20 cellular contexts compared by ENCODE assay signal in genomic region chr15:31845791-31846190, GRCh38. TPM values are rescaled to one million over a fixed set of nuclear protein-coding genes. Genes with fewer than 3 reads are reported as not detected.
A peak's percentile ranks its signal among the peaks of the same experiment; 100 is the strongest.
DNase-seq lines count a peak whose midpoint lies in the region; ATAC-seq and TF ChIP-seq lines count a peak whose summit lies in the region.
"Had no signal": no experiment of that assay in that cellular context is flagged by ENCODE, and none has a peak within 500 bp of the region (broad histone marks: within the 10 kb centered on the region; RNA-seq: fewer than 3 reads in every experiment).

No MANE protein-coding gene starts in this region.

- H3K4me1 Mint-ChIP-seq in osteocyte (ENCODE audit: unreplicated experiment): no peaks in the 10 kb centered on the region
- H3K4me1 Mint-ChIP-seq in naive thymus-derived CD8-positive, alpha-beta T cell: no peaks in the 10 kb centered on the region
- H3K4me1 Mint-ChIP-seq in T-helper 17 cell: no peaks in the 10 kb centered on the region
- H3K4me1 Mint-ChIP-seq: CD4-positive, CD25-positive, alpha-beta regulatory T cell; GM23338 had no signal

- no peak for TF ChIP-seq CTCF in osteocyte (IDR thresholded peaks at IDR 0.05)

- no peaks in the 10 kb centered on the region for H3K36me3 Mint-ChIP-seq in osteocyte (ENCODE audit: unreplicated experiment)
- peaks cover 0 to 8% (median 0%) of the 10 kb centered on the region in 3 donors for H3K36me3 Mint-ChIP-seq in naive thymus-derived CD8-positive, alpha-beta T cell
- no peaks in the 10 kb centered on the region for H3K36me3 Mint-ChIP-seq in T-helper 17 cell (ENCODE audit: low read depth)

- H3K27me3 ChIP-seq in layer of hippocampus (ENCODE audit: control insufficient read depth, insufficient read depth, low read length): no peaks in the 10 kb centered on the region

- POLR2A ChIA-PET in naive thymus-derived CD8-positive, alpha-beta T cell (lab: Charles Lee): no interaction called here

- DNase-seq in osteocyte (ENCODE audit: extremely low spot score, unreplicated experiment) (peak; percentile 80), T-helper 17 cell (no peak), anterior cingulate cortex (lab: John Stamatoyannopoulos, UW) (no peak)
- DNase-seq in naive thymus-derived CD8-positive, alpha-beta T cell: no peak
- DNase-seq: ACHN; BE2C; C1 segment of cervical spinal cord; Caco-2; CD4-positive, CD25-positive, alpha-beta regulatory T cell; DMS153; DMS79; GDM1; HCEC 1CT had no signal

- no peak for ATAC-seq in HG02642 (IDR thresholded peaks at IDR 0.05; ENCODE audit: poor library complexity, unreplicated experiment)
- ATAC-seq in naive thymus-derived CD8-positive, alpha-beta T cell: no peak
- ATAC-seq in T-helper 17 cell: no peak
- ATAC-seq: GM23338, HepG2 had no signal

- H3K27me3 Mint-ChIP-seq in osteocyte (ENCODE audit: unreplicated experiment): no peaks in the 10 kb centered on the region
- peaks cover 2 to 29% (median 15%) of the 10 kb centered on the region in 5 donors for H3K27me3 Mint-ChIP-seq in naive thymus-derived CD8-positive, alpha-beta T cell
- H3K27me3 Mint-ChIP-seq in T-helper 17 cell: peaks cover 39% of the 10 kb centered on the region
- H3K27me3 Mint-ChIP-seq: CD4-positive, CD25-positive, alpha-beta regulatory T cell; IgD-negative memory B cell had no signal

- H3K27ac Mint-ChIP-seq in osteocyte (ENCODE audit: unreplicated experiment) (no peak overlapping the region), T-helper 17 cell (no peak overlapping the region)
- H3K27ac Mint-ChIP-seq in naive thymus-derived CD8-positive, alpha-beta T cell: no peak overlapping the region
- H3K27ac Mint-ChIP-seq: CD4-positive, CD25-positive, alpha-beta regulatory T cell; GM23338; IgD-negative memory B cell had no signal

- H3K9me3 ChIP-seq in T-helper 17 cell (ENCODE audit: control insufficient read depth, low read length, poor library complexity, severe bottlenecking): no peaks in the 10 kb centered on the region
- H3K9me3 ChIP-seq: BE2C, Caco-2 had no signal

- H3K27ac ChIP-seq in cingulate gyrus (ENCODE audit: low read depth, low read length) (peak overlapping the region; percentile 92), layer of hippocampus (ENCODE audit: low read depth, low read length) (peak overlapping the region; percentile 96), temporal lobe (ENCODE audit: low read depth, low read length) (peak overlapping the region; percentile 99)

- H3K4me3 Mint-ChIP-seq in osteocyte (ENCODE audit: unreplicated experiment) (no peak overlapping the region), T-helper 17 cell (no peak overlapping the region)
- H3K4me3 Mint-ChIP-seq in naive thymus-derived CD8-positive, alpha-beta T cell: no peak overlapping the region
- H3K4me3 Mint-ChIP-seq: CD4-positive, CD25-positive, alpha-beta regulatory T cell; GM23338; IgD-negative memory B cell had no signal

- peaks cover 10% of the 10 kb centered on the region for H3K9me3 Mint-ChIP-seq in osteocyte (ENCODE audit: unreplicated experiment)
- peaks cover 0 to 15% (median 4%) of the 10 kb centered on the region in 9 donors for H3K9me3 Mint-ChIP-seq in naive thymus-derived CD8-positive, alpha-beta T cell

RNA-seq across cellular contexts. Expression of gene OTUD7A, which starts 24.7 kb away (rescaled TPM):
- total RNA-seq in osteocyte (1.7 and 2.3 TPM in 2 replicates), temporal lobe (9.6 TPM), T-helper 17 cell (under 1 TPM; 0.37 to 0.83 TPM)
- total RNA-seq in naive thymus-derived CD8-positive, alpha-beta T cell: 1 to 10 TPM; 8.4 to 8.6 TPM
- polyA plus RNA-seq in naive thymus-derived CD8-positive, alpha-beta T cell: under 1 TPM; 0.58 to 0.80 (median 0.72) TPM
- polyA plus RNA-seq: IgD-negative memory B cell had no signal
